In the genomic region with DNA sequence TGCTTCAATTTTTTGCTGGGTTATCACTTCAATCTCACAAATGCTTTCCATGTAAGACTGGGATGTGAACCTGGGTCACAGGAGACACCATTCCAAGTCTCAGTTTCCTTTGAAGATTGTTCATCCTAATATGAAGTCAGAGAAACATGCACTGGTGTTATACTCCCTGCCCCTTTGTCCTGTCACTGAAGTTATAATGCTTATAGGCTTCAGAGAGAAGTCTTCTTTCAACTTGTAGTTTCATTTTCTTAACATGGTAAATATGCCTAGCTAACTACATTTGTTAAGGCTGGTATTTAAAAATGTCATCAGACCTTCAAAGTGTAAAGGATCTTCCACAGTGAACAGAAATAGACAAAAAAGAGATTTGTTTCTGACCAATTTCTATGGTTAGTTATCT, we compare ENCODE assay signal across 9 cellular contexts.
"Had no signal": no experiment of that assay in that cellular context is flagged by ENCODE, and none has a peak within 500 bp of the region (broad histone marks: within the 10 kb centered on the region; RNA-seq: fewer than 3 reads in every experiment).

No MANE protein-coding gene starts in this region.

- H3K4me1 ChIP-seq: HAP-1 had no signal

- ATAC-seq: HCT116, HepG2 had no signal

- DNase-seq: GM23248, GOT3, H7, HFFc6, KBM-7 had no signal

- H2AFZ ChIP-seq: GM23248 had no signal

- H3K36me3 ChIP-seq: HAP-1 had no signal

- H3K4me3 ChIP-seq: GM23248, HAP-1 had no signal

- H3K9ac ChIP-seq: GM23248 had no signal

- H3K9me3 ChIP-seq: HAP-1 had no signal

- H3K27ac ChIP-seq: GM23248, HL-60 had no signal
